ENCODE assay signal across 6 cellular contexts in genomic region chr9:136837856-136838277, GRCh38. TPM values are rescaled to one million over a fixed set of nuclear protein-coding genes. Genes with fewer than 3 reads are reported as not detected.
DNase-seq lines count a peak whose midpoint lies in the region; TF ChIP-seq lines count a peak whose summit lies in the region.
"Not testable (repeated sequence)": the region's sequence is repeated elsewhere in the genome, so short reads cannot be mapped to it uniquely, and the experiment has no call there.
"Had no signal": no experiment of that assay in that cellular context is flagged by ENCODE, and none has a peak within 500 bp of the region (broad histone marks: within the 10 kb centered on the region; RNA-seq: fewer than 3 reads in every experiment).

No MANE protein-coding gene starts in this region.

- H3K9ac ChIP-seq in neuronal stem cell (ENCODE audit: low read depth, low read length, poor library complexity), result not testable (repeated sequence)

- H2AFZ ChIP-seq in neuronal stem cell (ENCODE audit: low read length), result not testable (repeated sequence)

- H2BK15ac ChIP-seq in neuronal stem cell (ENCODE audit: low read length), result not testable (repeated sequence)

- H4K91ac ChIP-seq in neuronal stem cell (ENCODE audit: low read depth, low read length, poor library complexity), result not testable (repeated sequence)

- H3K27me3 ChIP-seq in cardiac muscle cell; neuronal stem cell (ENCODE audit: control insufficient read depth in 3 of 3, insufficient read depth in 3 of 3, low read depth in 1 of 3, low read length in 3 of 3): not testable (repeated sequence)

- TF ChIP-seq CTCF in 22Rv1 (IDR thresholded peaks at IDR 0.05); RWPE1 (conservative IDR thresholded peaks at IDR 0.05; ENCODE audit: low read depth); cardiac muscle cell (IDR thresholded peaks at IDR 0.05; ENCODE audit: low read depth, low read length): not testable (repeated sequence)

- peaks cover 21% of the 10 kb centered on the region for H3K4me1 ChIP-seq in cardiac muscle cell (ENCODE audit: low read depth)
- H3K4me1 ChIP-seq in neuronal stem cell (ENCODE audit: control insufficient read depth in 2 of 2, insufficient read depth in 1 of 2, low read depth in 1 of 2, low read length in 2 of 2), result peaks cover 26% of the 10 kb centered on the region in 2 donors

- CTCF ChIA-PET in RWPE1 (lab: Yijun Ruan, JAX), result not testable (repeated sequence)

- H3K79me1 ChIP-seq in neuronal stem cell (ENCODE audit: low read depth, low read length), result peaks cover 12% of the 10 kb centered on the region

- H3K9me3 ChIP-seq in cardiac muscle cell (ENCODE audit: low read depth); neuronal stem cell (replicated peaks in 1 of 2; ENCODE audit: control insufficient read depth in 2 of 2, insufficient read depth in 1 of 2, low read depth in 1 of 2, low read length in 2 of 2): not testable (repeated sequence)

- not testable (repeated sequence) for H3K4me2 ChIP-seq in neuronal stem cell (ENCODE audit: insufficient read depth, low read length, poor library complexity, severe bottlenecking)

- not testable (repeated sequence) for H4K8ac ChIP-seq in neuronal stem cell (ENCODE audit: low read depth, low read length)

- not testable (repeated sequence) for H3K4me3 ChIP-seq in cardiac muscle cell; neuronal stem cell (ENCODE audit: low read length in 2 of 2)

- H3K14ac ChIP-seq in neuronal stem cell (ENCODE audit: low read length), result not testable (repeated sequence)

- H2BK120ac ChIP-seq in neuronal stem cell (ENCODE audit: low read depth, low read length), result not testable (repeated sequence)

- WGBS in neuronal stem cell (ENCODE audit: extremely low coverage in 2 of 2, insufficient read length in 2 of 2, insufficient replicate concordance in 1 of 2), 2 donors, result no CpG with 5 or more reads among the region's 15 CpGs

- H3K27ac ChIP-seq in 22Rv1, result peak overlapping the region; percentile 90
- peak overlapping the region; percentile 90 for H3K27ac ChIP-seq in RWPE1
- peak overlapping the region; percentile 88 for H3K27ac ChIP-seq in cardiac muscle cell
- not testable (repeated sequence) for H3K27ac ChIP-seq in neuronal stem cell (replicated peaks; ENCODE audit: low read length)

- H3K36me3 ChIP-seq in cardiac muscle cell, result not testable (repeated sequence)
- peaks cover 15 to 64% of the 10 kb centered on the region in 2 donors for H3K36me3 ChIP-seq in neuronal stem cell (replicated peaks in 1 of 2; ENCODE audit: control insufficient read depth in 2 of 2, insufficient read depth in 2 of 2, low read length in 2 of 2)

- not testable (repeated sequence) for H2AK5ac ChIP-seq in neuronal stem cell (ENCODE audit: low read depth, low read length)

- H3K4ac ChIP-seq in neuronal stem cell (ENCODE audit: low read length), result not testable (repeated sequence)

- peak overlapping the region; percentile 48 for H3K18ac ChIP-seq in neuronal stem cell (ENCODE audit: low read length)

- not testable (repeated sequence) for DNase-seq in RWPE1 (ENCODE audit: low spot score); cardiac muscle cell (ENCODE audit: low read depth in 1 of 2, low spot score in 1 of 2); neuronal stem cell (ENCODE audit: low spot score)

- POLR2A ChIA-PET in RWPE1 (lab: Yijun Ruan, JAX; ENCODE audit: low non-redundant PET), result not testable (repeated sequence)

- peak overlapping the region; percentile 80 for H3K23ac ChIP-seq in neuronal stem cell (ENCODE audit: low read depth, low read length, poor library complexity)

- H2BK12ac ChIP-seq in neuronal stem cell (ENCODE audit: low read length), result not testable (repeated sequence)

- not testable (repeated sequence) for H2BK5ac ChIP-seq in neuronal stem cell (ENCODE audit: low read length)

RNA-seq across cellular contexts. Expression of gene AJM1, which starts 4.4 kb away (rescaled TPM):
- 8.5 and 12.2 TPM in 2 replicates for total RNA-seq in cardiac muscle cell
- polyA plus RNA-seq in cardiac muscle cell, result 8.7 and 12.1 TPM in 2 replicates
- 0.42 TPM for polyA plus RNA-seq in neuronal stem cell (2013, experiment 1 of 2)
- 0.44 TPM for polyA plus RNA-seq in neuronal stem cell (2013, experiment 2 of 2)

RNA-seq across cellular contexts. Expression of gene PHPT1, which starts 11.3 kb away (rescaled TPM):
- total RNA-seq in cardiac muscle cell, result 185 and 235 TPM in 2 replicates
- polyA plus RNA-seq in cardiac muscle cell, result 557 and 565 TPM in 2 replicates
- 230 TPM for polyA plus RNA-seq in neuronal stem cell (2013, experiment 1 of 2)
- polyA plus RNA-seq in neuronal stem cell (2013, experiment 2 of 2), result 218 TPM

RNA-seq across cellular contexts. Expression of gene MAMDC4, which starts 14.3 kb away (rescaled TPM):
- 22.2 and 29.7 TPM in 2 replicates for total RNA-seq in cardiac muscle cell
- polyA plus RNA-seq in cardiac muscle cell, result 8.7 and 17.8 TPM in 2 replicates
- polyA plus RNA-seq in neuronal stem cell (2013, experiment 1 of 2), result 3.6 TPM
- 3.2 TPM for polyA plus RNA-seq in neuronal stem cell (2013, experiment 2 of 2)
- polyA plus RNA-seq: CD4-positive, alpha-beta memory T cell; CD8-positive, alpha-beta memory T cell had no signal

RNA-seq across cellular contexts. Expression of gene EDF1, which starts 28.2 kb away (rescaled TPM):
- total RNA-seq in cardiac muscle cell, result 741 and 1,028 TPM in 2 replicates
- polyA plus RNA-seq in cardiac muscle cell, result 496 and 793 TPM in 2 replicates
- polyA plus RNA-seq in neuronal stem cell (2013, experiment 1 of 2), result 289 TPM
- 288 TPM for polyA plus RNA-seq in neuronal stem cell (2013, experiment 2 of 2)

RNA-seq across cellular contexts. Expression of gene RABL6, which starts 30.1 kb away (rescaled TPM):
- 131 and 153 TPM in 2 replicates for total RNA-seq in cardiac muscle cell
- 101 and 115 TPM in 2 replicates for polyA plus RNA-seq in cardiac muscle cell
- 115 TPM for polyA plus RNA-seq in neuronal stem cell (2013, experiment 1 of 2)
- polyA plus RNA-seq in neuronal stem cell (2013, experiment 2 of 2), result 112 TPM
